In genomic region chr2:7355781-7356180, GRCh38 we compare ENCODE assay signal across 32 cellular contexts.
"Had no signal": no experiment of that assay in that cellular context is flagged by ENCODE, and none has a peak within 500 bp of the region (broad histone marks: within the 10 kb centered on the region; RNA-seq: fewer than 3 reads in every experiment).

No MANE protein-coding gene starts in this region.

- H3K4me3 Mint-ChIP-seq: activated B cell treated with CpG ODN at 0.5 μM for 24 hours; activated CD4-positive, alpha-beta T cell treated with anti-CD3 and anti-CD28 coated beads for 36 hours; activated CD4-positive, alpha-beta T cell treated with anti-CD3 and anti-CD28 coated beads, Interleukin-2, amount 10 ng/mL, durations not matched to agents 24 days and 14 days; activated CD8-positive, alpha-beta T cell treated with anti-CD3 and anti-CD28 coated beads for 36 hours; activated naive CD4-positive, alpha-beta T cell treated with anti-CD3 and anti-CD28 coated beads for 36 hours; activated naive CD4-positive, alpha-beta T cell treated with anti-CD3 and anti-CD28 coated beads, Interleukin-2, amount 50 U/mL, for 24 hours; activated naive CD8-positive, alpha-beta T cell treated with anti-CD3 and anti-CD28 coated beads for 36 hours; activated naive CD8-positive, alpha-beta T cell treated with anti-CD3 and anti-CD28 coated beads, Interleukin-2, amount 50 U/mL, for 24 hours; activated T-cell treated with anti-CD3 and anti-CD28 coated beads, Interleukin-2, amount 50 U/mL, for 4 hours; activated T-helper 17 cell treated with anti-CD3 and anti-CD28 coated beads, Interleukin-2, amount 50 U/mL, for 72 hours; brain; central memory CD8-positive, alpha-beta T cell; T-helper 17 cell; T-helper 2 cell treated with Interferon-gamma antibody and Interleukin-4, amounts not matched to agents 5 μg/mL and 100 μg/mL, for 36 hours had no signal

- H3K4me1 Mint-ChIP-seq: activated B cell treated with CpG ODN at 0.5 μM for 24 hours; activated CD4-positive, alpha-beta T cell treated with anti-CD3 and anti-CD28 coated beads for 36 hours; activated CD4-positive, alpha-beta T cell treated with anti-CD3 and anti-CD28 coated beads, Interleukin-2, amount 10 ng/mL, durations not matched to agents 24 days and 14 days; activated naive CD4-positive, alpha-beta T cell treated with anti-CD3 and anti-CD28 coated beads, Interleukin-2, amount 50 U/mL, for 24 hours; activated naive CD8-positive, alpha-beta T cell treated with anti-CD3 and anti-CD28 coated beads for 36 hours; activated naive CD8-positive, alpha-beta T cell treated with anti-CD3 and anti-CD28 coated beads, Interleukin-2, amount 50 U/mL, for 24 hours; activated T-helper 17 cell treated with anti-CD3 and anti-CD28 coated beads, Interleukin-2, amount 50 U/mL, for 72 hours; brain; central memory CD8-positive, alpha-beta T cell; T-helper 17 cell had no signal

- H3K36me3 Mint-ChIP-seq: activated naive CD4-positive, alpha-beta T cell treated with anti-CD3 and anti-CD28 coated beads, Interleukin-2, amount 50 U/mL, for 24 hours; activated naive CD8-positive, alpha-beta T cell treated with anti-CD3 and anti-CD28 coated beads for 36 hours; brain had no signal

- FAIRE-seq: bronchial epithelial cell, endometrium, endothelial cell of umbilical vein, frontal cortex had no signal

- H3K9me3 Mint-ChIP-seq: activated B cell treated with CpG ODN at 0.5 μM for 24 hours; activated CD4-positive, alpha-beta T cell treated with anti-CD3 and anti-CD28 coated beads, Interleukin-2, amount 10 ng/mL, durations not matched to agents 24 days and 14 days; activated CD8-positive, alpha-beta T cell treated with anti-CD3 and anti-CD28 coated beads for 36 hours; activated naive CD4-positive, alpha-beta T cell treated with anti-CD3 and anti-CD28 coated beads, Interleukin-2, amount 50 U/mL, for 24 hours; activated naive CD8-positive, alpha-beta T cell treated with anti-CD3 and anti-CD28 coated beads for 36 hours; activated naive CD8-positive, alpha-beta T cell treated with anti-CD3 and anti-CD28 coated beads, Interleukin-2, amount 50 U/mL, for 24 hours; activated T-cell treated with anti-CD3 and anti-CD28 coated beads, Interleukin-2, amount 50 U/mL, for 4 hours; activated T-helper 17 cell treated with anti-CD3 and anti-CD28 coated beads, Interleukin-2, amount 50 U/mL, for 72 hours; brain; central memory CD8-positive, alpha-beta T cell; T-helper 2 cell treated with Interferon-gamma antibody and Interleukin-4, amounts not matched to agents 5 μg/mL and 100 μg/mL, for 36 hours had no signal

- H3K27ac Mint-ChIP-seq: activated B cell treated with CpG ODN at 0.5 μM for 24 hours; activated CD4-positive, alpha-beta T cell treated with anti-CD3 and anti-CD28 coated beads for 36 hours; activated CD4-positive, alpha-beta T cell treated with anti-CD3 and anti-CD28 coated beads, Interleukin-2, amount 10 ng/mL, durations not matched to agents 24 days and 14 days; activated CD8-positive, alpha-beta T cell treated with anti-CD3 and anti-CD28 coated beads for 36 hours; activated naive CD4-positive, alpha-beta T cell treated with anti-CD3 and anti-CD28 coated beads for 36 hours; activated naive CD4-positive, alpha-beta T cell treated with anti-CD3 and anti-CD28 coated beads, Interleukin-2, amount 50 U/mL, for 24 hours; activated naive CD8-positive, alpha-beta T cell treated with anti-CD3 and anti-CD28 coated beads for 36 hours; activated naive CD8-positive, alpha-beta T cell treated with anti-CD3 and anti-CD28 coated beads, Interleukin-2, amount 50 U/mL, for 24 hours; activated T-helper 17 cell treated with anti-CD3 and anti-CD28 coated beads, Interleukin-2, amount 50 U/mL, for 72 hours; brain; T-helper 17 cell; T-helper 2 cell treated with Interferon-gamma antibody and Interleukin-4, amounts not matched to agents 5 μg/mL and 100 μg/mL, for 36 hours had no signal

- H3K27me3 Mint-ChIP-seq: activated B cell treated with CpG ODN at 0.5 μM for 24 hours; activated CD4-positive, alpha-beta T cell treated with anti-CD3 and anti-CD28 coated beads for 36 hours; activated CD4-positive, alpha-beta T cell treated with anti-CD3 and anti-CD28 coated beads, Interleukin-2, amount 10 ng/mL, durations not matched to agents 24 days and 14 days; activated CD8-positive, alpha-beta T cell treated with anti-CD3 and anti-CD28 coated beads for 36 hours; activated naive CD4-positive, alpha-beta T cell treated with anti-CD3 and anti-CD28 coated beads, Interleukin-2, amount 50 U/mL, for 24 hours; activated naive CD8-positive, alpha-beta T cell treated with anti-CD3 and anti-CD28 coated beads for 36 hours; activated naive CD8-positive, alpha-beta T cell treated with anti-CD3 and anti-CD28 coated beads, Interleukin-2, amount 50 U/mL, for 24 hours; central memory CD8-positive, alpha-beta T cell had no signal

- DNase-seq: activated B cell treated with CpG ODN at 0.5 μM for 24 hours; activated CD4-positive, alpha-beta T cell treated with anti-CD3 and anti-CD28 coated beads for 36 hours; activated CD4-positive, alpha-beta T cell treated with anti-CD3 and anti-CD28 coated beads, Interleukin-2, amount 10 ng/mL, durations not matched to agents 24 days and 14 days; activated CD4-positive, alpha-beta T cell treated with anti-CD3 and anti-CD28 coated beads, Interleukin-2, amount 50 U/mL, for 48 hours; activated CD4-positive, CD25-positive, alpha-beta regulatory T cell treated with anti-CD3 and anti-CD28 coated beads, Interleukin-2, amount 50 U/mL, for 72 hours; activated CD8-positive, alpha-beta memory T cell treated with anti-CD3 and anti-CD28 coated beads for 24 hours; activated CD8-positive, alpha-beta T cell treated with anti-CD3 and anti-CD28 coated beads for 36 hours; activated effector memory CD4-positive, alpha-beta T cell treated with Interleukin-2 at 50 U/mL for 16 hours; activated naive CD4-positive, alpha-beta T cell treated with anti-CD3 and anti-CD28 coated beads for 36 hours; activated naive CD8-positive, alpha-beta T cell treated with anti-CD3 and anti-CD28 coated beads for 36 hours; activated naive CD8-positive, alpha-beta T cell treated with anti-CD3 and anti-CD28 coated beads, Interleukin-2, amount 50 U/mL, for 24 hours; activated T-cell treated with anti-CD3 and anti-CD28 coated beads, Interleukin-2, amount 50 U/mL, for 4 hours; adrenal gland; amygdala; aorta; colonic mucosa; effector CD8-positive, alpha-beta T cell; foreskin fibroblast; head of caudate nucleus; T-helper 1 cell; T-helper 17 cell; T1000; WERI-Rb-1 had no signal
